Comparison of ENCODE assay signal across 2 cellular contexts in the genomic region with DNA sequence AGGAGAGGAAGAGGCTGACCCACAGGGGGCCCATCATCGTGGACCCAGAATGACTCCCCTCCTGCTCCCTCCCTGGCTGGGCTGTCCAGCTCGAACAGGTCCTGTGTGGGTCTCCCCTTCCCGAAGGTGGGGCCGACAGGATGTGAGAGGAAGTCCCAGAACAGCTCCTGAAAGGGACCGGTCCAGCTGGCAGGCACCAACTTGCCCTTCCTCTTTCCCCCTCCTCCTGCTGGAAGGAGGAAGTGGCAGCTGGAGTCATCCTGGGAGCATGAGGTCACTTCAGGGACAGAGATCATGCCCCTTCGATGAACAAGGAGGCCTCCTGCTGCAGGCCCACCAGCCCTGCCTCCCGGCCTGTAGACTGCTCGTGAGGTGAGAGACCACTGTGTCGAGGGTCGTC.
TF ChIP-seq lines count a peak whose summit lies in the region.

No MANE protein-coding gene starts in this region.

TF ChIP-seq in SK-N-SH, 30 proteins besides CTCF, POLR2A, EP300 and RAD21 (continued from another document):
- TF ChIP-seq, protein P1, sequence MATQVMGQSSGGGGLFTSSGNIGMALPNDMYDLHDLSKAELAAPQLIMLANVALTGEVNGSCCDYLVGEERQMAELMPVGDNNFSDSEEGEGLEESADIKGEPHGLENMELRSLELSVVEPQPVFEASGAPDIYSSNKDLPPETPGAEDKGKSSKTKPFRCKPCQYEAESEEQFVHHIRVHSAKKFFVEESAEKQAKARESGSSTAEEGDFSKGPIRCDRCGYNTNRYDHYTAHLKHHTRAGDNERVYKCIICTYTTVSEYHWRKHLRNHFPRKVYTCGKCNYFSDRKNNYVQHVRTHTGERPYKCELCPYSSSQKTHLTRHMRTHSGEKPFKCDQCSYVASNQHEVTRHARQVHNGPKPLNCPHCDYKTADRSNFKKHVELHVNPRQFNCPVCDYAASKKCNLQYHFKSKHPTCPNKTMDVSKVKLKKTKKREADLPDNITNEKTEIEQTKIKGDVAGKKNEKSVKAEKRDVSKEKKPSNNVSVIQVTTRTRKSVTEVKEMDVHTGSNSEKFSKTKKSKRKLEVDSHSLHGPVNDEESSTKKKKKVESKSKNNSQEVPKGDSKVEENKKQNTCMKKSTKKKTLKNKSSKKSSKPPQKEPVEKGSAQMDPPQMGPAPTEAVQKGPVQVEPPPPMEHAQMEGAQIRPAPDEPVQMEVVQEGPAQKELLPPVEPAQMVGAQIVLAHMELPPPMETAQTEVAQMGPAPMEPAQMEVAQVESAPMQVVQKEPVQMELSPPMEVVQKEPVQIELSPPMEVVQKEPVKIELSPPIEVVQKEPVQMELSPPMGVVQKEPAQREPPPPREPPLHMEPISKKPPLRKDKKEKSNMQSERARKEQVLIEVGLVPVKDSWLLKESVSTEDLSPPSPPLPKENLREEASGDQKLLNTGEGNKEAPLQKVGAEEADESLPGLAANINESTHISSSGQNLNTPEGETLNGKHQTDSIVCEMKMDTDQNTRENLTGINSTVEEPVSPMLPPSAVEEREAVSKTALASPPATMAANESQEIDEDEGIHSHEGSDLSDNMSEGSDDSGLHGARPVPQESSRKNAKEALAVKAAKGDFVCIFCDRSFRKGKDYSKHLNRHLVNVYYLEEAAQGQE (IDR thresholded peaks at IDR 0.05; ENCODE audit: low read depth, low read length): no peak
- TF ChIP-seq JUND (IDR thresholded peaks at IDR 0.05): no peak
- TF ChIP-seq FOXJ3 (CRISPR knock-in tag; IDR thresholded peaks at IDR 0.05): no peak
- no peak for TF ChIP-seq NFIC (IDR thresholded peaks at IDR 0.05; ENCODE audit: borderline replicate concordance)
- TF ChIP-seq NRF1 (IDR thresholded peaks at IDR 0.05; ENCODE audit: low read depth, low read length): no peak
- TF ChIP-seq FOXM1 (IDR thresholded peaks at IDR 0.05; ENCODE audit: low read depth): no peak
- no peak for TF ChIP-seq POLR2AphosphoS5 (IDR thresholded peaks at IDR 0.05; ENCODE audit: low read depth, low read length)
- no peak for TF ChIP-seq YY1 (IDR thresholded peaks at IDR 0.05; ENCODE audit: low read depth)
- no peak for TF ChIP-seq MXI1 (IDR thresholded peaks at IDR 0.05; ENCODE audit: low read depth, low read length)
- no peak for TF ChIP-seq RXRA (IDR thresholded peaks at IDR 0.05; ENCODE audit: borderline replicate concordance, low read depth)
- TF ChIP-seq, protein P2, sequence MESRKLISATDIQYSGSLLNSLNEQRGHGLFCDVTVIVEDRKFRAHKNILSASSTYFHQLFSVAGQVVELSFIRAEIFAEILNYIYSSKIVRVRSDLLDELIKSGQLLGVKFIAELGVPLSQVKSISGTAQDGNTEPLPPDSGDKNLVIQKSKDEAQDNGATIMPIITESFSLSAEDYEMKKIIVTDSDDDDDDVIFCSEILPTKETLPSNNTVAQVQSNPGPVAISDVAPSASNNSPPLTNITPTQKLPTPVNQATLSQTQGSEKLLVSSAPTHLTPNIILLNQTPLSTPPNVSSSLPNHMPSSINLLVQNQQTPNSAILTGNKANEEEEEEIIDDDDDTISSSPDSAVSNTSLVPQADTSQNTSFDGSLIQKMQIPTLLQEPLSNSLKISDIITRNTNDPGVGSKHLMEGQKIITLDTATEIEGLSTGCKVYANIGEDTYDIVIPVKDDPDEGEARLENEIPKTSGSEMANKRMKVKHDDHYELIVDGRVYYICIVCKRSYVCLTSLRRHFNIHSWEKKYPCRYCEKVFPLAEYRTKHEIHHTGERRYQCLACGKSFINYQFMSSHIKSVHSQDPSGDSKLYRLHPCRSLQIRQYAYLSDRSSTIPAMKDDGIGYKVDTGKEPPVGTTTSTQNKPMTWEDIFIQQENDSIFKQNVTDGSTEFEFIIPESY (IDR thresholded peaks at IDR 0.05; ENCODE audit: borderline replicate concordance, low read depth): no peak
- TF ChIP-seq, protein P3, sequence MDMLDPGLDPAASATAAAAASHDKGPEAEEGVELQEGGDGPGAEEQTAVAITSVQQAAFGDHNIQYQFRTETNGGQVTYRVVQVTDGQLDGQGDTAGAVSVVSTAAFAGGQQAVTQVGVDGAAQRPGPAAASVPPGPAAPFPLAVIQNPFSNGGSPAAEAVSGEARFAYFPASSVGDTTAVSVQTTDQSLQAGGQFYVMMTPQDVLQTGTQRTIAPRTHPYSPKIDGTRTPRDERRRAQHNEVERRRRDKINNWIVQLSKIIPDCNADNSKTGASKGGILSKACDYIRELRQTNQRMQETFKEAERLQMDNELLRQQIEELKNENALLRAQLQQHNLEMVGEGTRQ (IDR thresholded peaks at IDR 0.05; ENCODE audit: borderline replicate concordance, low read depth, low read length): no peak
- no peak for TF ChIP-seq GATA2 (CRISPR knock-in tag; IDR thresholded peaks at IDR 0.05)
- no peak for TF ChIP-seq TAF1 (IDR thresholded peaks at IDR 0.05; ENCODE audit: borderline replicate concordance, low read depth, low read length)
- TF ChIP-seq RFX5 (IDR thresholded peaks at IDR 0.05; ENCODE audit: low read length): no peak
- no peak for TF ChIP-seq MEF2A (IDR thresholded peaks at IDR 0.05; ENCODE audit: borderline replicate concordance, low read depth)
TF ChIP-seq in SK-N-SH: peak in this region for 0.

TF ChIP-seq in SK-N-SH treated with all-trans-retinoic acid at 6 μM for 48 hours, 23 proteins besides CTCF, POLR2A, EP300 and RAD21 (continued from another document):
- TF ChIP-seq, protein P4, sequence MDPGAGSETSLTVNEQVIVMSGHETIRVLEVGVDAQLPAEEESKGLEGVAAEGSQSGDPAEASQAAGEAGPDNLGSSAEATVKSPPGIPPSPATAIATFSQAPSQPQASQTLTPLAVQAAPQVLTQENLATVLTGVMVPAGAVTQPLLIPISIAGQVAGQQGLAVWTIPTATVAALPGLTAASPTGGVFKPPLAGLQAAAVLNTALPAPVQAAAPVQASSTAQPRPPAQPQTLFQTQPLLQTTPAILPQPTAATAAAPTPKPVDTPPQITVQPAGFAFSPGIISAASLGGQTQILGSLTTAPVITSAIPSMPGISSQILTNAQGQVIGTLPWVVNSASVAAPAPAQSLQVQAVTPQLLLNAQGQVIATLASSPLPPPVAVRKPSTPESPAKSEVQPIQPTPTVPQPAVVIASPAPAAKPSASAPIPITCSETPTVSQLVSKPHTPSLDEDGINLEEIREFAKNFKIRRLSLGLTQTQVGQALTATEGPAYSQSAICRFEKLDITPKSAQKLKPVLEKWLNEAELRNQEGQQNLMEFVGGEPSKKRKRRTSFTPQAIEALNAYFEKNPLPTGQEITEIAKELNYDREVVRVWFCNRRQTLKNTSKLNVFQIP (CRISPR knock-in tag; IDR thresholded peaks at IDR 0.05; ENCODE audit: borderline replicate concordance, low read depth): no peak
